ENCODE assay signal across 1 cellular context in genomic region chr10:47310090-47310505, GRCh38.
TF ChIP-seq lines count a peak whose summit lies in the region.

No MANE protein-coding gene starts in this region.

TF ChIP-seq in K562, 482 proteins besides CTCF, POLR2A, EP300 and RAD21:
- TF ChIP-seq SRSF7 (optimal IDR thresholded peaks at IDR 0.05; ENCODE audit: low read depth, low read length) (no peak), LCOR (CRISPR knock-in tag; IDR thresholded peaks at IDR 0.05) (no peak), EGR1 (conservative IDR thresholded peaks at IDR 0.05) (peak; percentile 30; the same call in 1 of the 2 replicates)
